8 cellular contexts compared by ENCODE assay signal in genomic region chr3:4584537-4585249, GRCh38.
DNase-seq lines count a peak whose midpoint lies in the region; ATAC-seq and TF ChIP-seq lines count a peak whose summit lies in the region.

No MANE protein-coding gene starts in this region.

- DNase-seq in AG09319 (ENCODE audit: extremely low read depth, low read depth) (no peak), NOMO-1 (lab: John Stamatoyannopoulos, UW; ENCODE audit: unreplicated experiment in 2 of 2) (peak; percentile 51 to 62), chondrocyte (ENCODE audit: low spot score) (no peak), NCI-H510A treated with DMSO at 0.1 percent for 48 hours (lab: John Stamatoyannopoulos, UW) (no peak), NCI-H1436 (lab: John Stamatoyannopoulos, UW) (no peak)
- peak in 2 of 10 donors; percentile 15 to 17 for DNase-seq in naive thymus-derived CD8-positive, alpha-beta T cell

- ATAC-seq in GM19372 (IDR thresholded peaks at IDR 0.05; ENCODE audit: low read depth, unreplicated experiment) (peak; percentile 47), HG03457 (IDR thresholded peaks at IDR 0.05; ENCODE audit: unreplicated experiment) (no peak)
- peak; percentile 57 for ATAC-seq in naive thymus-derived CD8-positive, alpha-beta T cell

- POLR2A ChIA-PET in naive thymus-derived CD8-positive, alpha-beta T cell (lab: Charles Lee) = interaction anchor here (0.7 to 0.8 kb wide), 4 partner anchors 9 to 1304 kb away, joined by 3 to 4 read pairs (median 3); no protein-coding TSS in a partner anchor

- TF ChIP-seq CTCF in AG09319 (IDR thresholded peaks at IDR 0.05; ENCODE audit: low read depth, low read length) = peak; percentile 7
- peak; percentile 58 for TF ChIP-seq CTCF in chondrocyte (IDR thresholded peaks at IDR 0.05)

- peak overlapping the region; percentile 48 for H3K4me3 Mint-ChIP-seq in chondrocyte (ENCODE audit: unreplicated experiment)
- H3K4me3 Mint-ChIP-seq in naive thymus-derived CD8-positive, alpha-beta T cell = peak overlapping the region; percentile 76 to 87 (median 82)

- no peaks in the 10 kb centered on the region for H3K36me3 Mint-ChIP-seq in chondrocyte (ENCODE audit: low read depth)
- H3K36me3 Mint-ChIP-seq in naive thymus-derived CD8-positive, alpha-beta T cell = no peaks in the 10 kb centered on the region

- peak overlapping the region; percentile 90 for H3K27ac Mint-ChIP-seq in chondrocyte (ENCODE audit: unreplicated experiment)
- peak overlapping the region; percentile 76 to 89 (median 87) for H3K27ac Mint-ChIP-seq in naive thymus-derived CD8-positive, alpha-beta T cell

- peaks cover 72% of the 10 kb centered on the region for H3K4me1 Mint-ChIP-seq in chondrocyte (ENCODE audit: low read depth)
- H3K4me1 Mint-ChIP-seq in naive thymus-derived CD8-positive, alpha-beta T cell = peaks cover 34 to 90% (median 82%) of the 10 kb centered on the region in 4 donors

- no peaks in the 10 kb centered on the region for H3K27me3 Mint-ChIP-seq in chondrocyte (ENCODE audit: low read depth)
- no peaks in the 10 kb centered on the region for H3K27me3 Mint-ChIP-seq in naive thymus-derived CD8-positive, alpha-beta T cell

- no peaks in the 10 kb centered on the region for H3K9me3 Mint-ChIP-seq in chondrocyte (ENCODE audit: low read depth)
- H3K9me3 Mint-ChIP-seq in naive thymus-derived CD8-positive, alpha-beta T cell = no peaks in the 10 kb centered on the region

Comparison
In these comparisons a context has a peak if more than half of its experiments do, and no peak if none do; other contexts are left out.
1. DNase-seq: peak in NOMO-1 (2 of 2); none in AG09319 (single experiment), chondrocyte (single experiment), NCI-H510A treated with DMSO at 0.1 percent for 48 hours (single experiment) and NCI-H1436 (single experiment).